ENCODE assay signal across 9 cellular contexts in the genomic region with DNA sequence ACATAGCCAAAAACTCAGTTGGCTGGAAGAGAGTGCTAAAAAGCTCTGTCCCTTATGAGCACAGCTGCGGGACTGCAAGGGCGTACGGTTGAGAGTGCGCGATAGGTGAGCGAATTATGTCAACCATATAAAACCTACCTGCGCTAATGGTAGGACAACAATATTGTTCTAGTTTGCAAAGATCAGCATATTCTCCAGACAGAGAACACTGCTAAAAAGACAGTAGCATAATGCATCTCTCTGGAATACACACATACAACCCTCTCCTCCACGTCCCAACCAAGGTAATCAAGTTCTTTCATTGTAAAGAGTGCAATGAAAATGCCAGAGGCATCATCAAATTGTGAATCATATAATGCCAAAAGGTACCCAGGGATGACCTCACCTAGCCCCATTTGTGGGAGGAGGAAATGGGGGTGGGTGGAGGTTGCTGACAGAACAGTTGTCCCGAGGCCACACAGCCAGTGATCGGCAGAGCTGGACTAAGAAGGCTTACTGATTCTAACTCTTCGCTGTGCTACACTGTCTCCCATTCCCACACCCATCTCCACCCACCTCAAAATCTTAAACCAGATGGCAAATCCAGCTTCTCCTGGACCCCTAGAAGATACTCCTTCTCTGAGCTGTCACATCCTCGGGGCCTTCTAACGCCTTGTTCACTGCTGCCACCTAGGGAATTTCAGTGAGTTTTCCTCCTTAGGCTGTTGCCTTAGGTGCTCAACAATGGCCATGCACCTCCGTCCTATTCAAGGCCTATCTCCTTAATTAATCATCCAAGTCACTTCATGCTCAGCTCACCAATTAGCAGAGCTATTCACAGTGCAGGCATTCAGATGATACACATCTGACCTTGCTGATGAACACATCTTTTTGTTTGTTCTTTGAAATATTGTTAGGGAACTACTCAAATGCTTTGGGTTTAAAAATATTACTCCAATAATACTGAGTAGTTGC.
DNase-seq lines count a peak whose midpoint lies in the region; ATAC-seq and TF ChIP-seq lines count a peak whose summit lies in the region.
"Had no signal": no experiment of that assay in that cellular context is flagged by ENCODE, and none has a peak within 500 bp of the region (broad histone marks: within the 10 kb centered on the region; RNA-seq: fewer than 3 reads in every experiment).

No MANE protein-coding gene starts in this region.

- no peaks in the 10 kb centered on the region for H3K27me3 Mint-ChIP-seq in nephron (ENCODE audit: low read depth)

- no peak for ATAC-seq in GM21526 (IDR thresholded peaks at IDR 0.05; ENCODE audit: low FRiP score, unreplicated experiment)

- H3F3A ChIP-seq in MM.1S (ENCODE audit: insufficient read depth, low read length), result no peaks in the 10 kb centered on the region

- H3K27me3 ChIP-seq in MM.1S (replicated peaks; ENCODE audit: insufficient read depth, low read length), result no peaks in the 10 kb centered on the region

- H3K9me3 ChIP-seq in MM.1S (replicated peaks; ENCODE audit: insufficient read depth, low read length), result no peaks in the 10 kb centered on the region

- CTCF ChIA-PET in RWPE1 (lab: Yijun Ruan, JAX), result interaction anchor here (0.6 to 7.1 kb wide), 14 partner anchors 10 to 471 kb away, joined by 3 to 87 read pairs (median 4); partner anchors contain the start of gene SLC7A14

- no peak overlapping the region for H3K4me2 ChIP-seq in MM.1S (ENCODE audit: low read depth, low read length)

- POLR2A ChIA-PET in RWPE1 (lab: Yijun Ruan, JAX; ENCODE audit: low non-redundant PET), result no interaction called here

- H3K4me1 ChIP-seq in MM.1S (ENCODE audit: low read length), result peaks cover 13% of the 10 kb centered on the region; the same call in 1 of the 2 replicates

- TF ChIP-seq CTCF in MM.1S (IDR thresholded peaks at IDR 0.05; ENCODE audit: low read length), result peak; percentile 71
- TF ChIP-seq CTCF in RWPE1 (conservative IDR thresholded peaks at IDR 0.05; ENCODE audit: low read depth), result peak; percentile 65
- TF ChIP-seq CTCF in epithelial cell of proximal tubule (conservative IDR thresholded peaks at IDR 0.05; ENCODE audit: low read depth, low read length), result peak; percentile 78
- TF ChIP-seq CTCF in nephron (IDR thresholded peaks at IDR 0.05; ENCODE audit: unreplicated experiment in 3 of 3), result peak; percentile 55 to 70 (median 62)

- no peaks in the 10 kb centered on the region for H3K79me2 ChIP-seq in MM.1S (ENCODE audit: low read length)

- H3K9me2 ChIP-seq in MM.1S (replicated peaks; ENCODE audit: insufficient read depth, low read length), result no peaks in the 10 kb centered on the region

- no peaks in the 10 kb centered on the region for H4K20me1 ChIP-seq in MM.1S (ENCODE audit: insufficient read depth, low read length)

- H3K36me3 Mint-ChIP-seq in nephron (ENCODE audit: low read depth), result no peaks in the 10 kb centered on the region

- peak; percentile 59 to 82 (median 66) for DNase-seq in NCI-H1417 (lab: John Stamatoyannopoulos, UW)
- no peak for DNase-seq in NCI-H1417 treated with DMSO at 0.1 percent for 48 hours (lab: John Stamatoyannopoulos, UW)
- DNase-seq in MM.1S, result peak; percentile 37
- DNase-seq in RWPE1 (ENCODE audit: low spot score), result peak; percentile 78
- DNase-seq in epithelial cell of proximal tubule (ENCODE audit: low read depth), result peak; percentile 33
- DNase-seq in activated gamma-delta T cell (lab: John Stamatoyannopoulos, UW), result no peak

- peaks cover 6% of the 10 kb centered on the region for H3K9me3 Mint-ChIP-seq in nephron

- H3K4me3 Mint-ChIP-seq in nephron, result no peak overlapping the region
- H3K4me3 Mint-ChIP-seq: B cell had no signal

- no peak overlapping the region for H2AFZ ChIP-seq in MM.1S (ENCODE audit: low read length)

- H3K4me3 ChIP-seq in MM.1S (ENCODE audit: low read length) (no peak overlapping the region), epithelial cell of proximal tubule (ENCODE audit: low read depth, low read length) (no peak overlapping the region)

- H3K27ac Mint-ChIP-seq in nephron, result peak overlapping the region; percentile 16 to 83 (median 56)
- H3K27ac Mint-ChIP-seq: B cell had no signal

- H3K4me1 Mint-ChIP-seq in nephron, result peaks cover 54% of the 10 kb centered on the region
- H3K4me1 Mint-ChIP-seq: B cell had no signal

- no peaks in the 10 kb centered on the region for H3K36me3 ChIP-seq in MM.1S (replicated peaks; ENCODE audit: insufficient read depth, low read length)

- H3K9ac ChIP-seq in MM.1S (ENCODE audit: low read length), result no peak overlapping the region

- H3K27ac ChIP-seq in MM.1S (ENCODE audit: low read length), result no peak overlapping the region
- H3K27ac ChIP-seq in RWPE1, result peak overlapping the region; percentile 66

Comparison
In these comparisons a context has a peak if more than half of its experiments do, and no peak if none do; other contexts are left out.
1. DNase-seq: peak in NCI-H1417 (3 of 3), MM.1S (single experiment), RWPE1 (single experiment) and epithelial cell of proximal tubule (single experiment); none in NCI-H1417 treated with DMSO at 0.1 percent for 48 hours (single experiment) and activated gamma-delta T cell (single experiment).
2. Peak in every context shown above with its lines, with median percentiles within 50 percentile points of each other: CTCF ChIP-seq.